In the genomic region with DNA sequence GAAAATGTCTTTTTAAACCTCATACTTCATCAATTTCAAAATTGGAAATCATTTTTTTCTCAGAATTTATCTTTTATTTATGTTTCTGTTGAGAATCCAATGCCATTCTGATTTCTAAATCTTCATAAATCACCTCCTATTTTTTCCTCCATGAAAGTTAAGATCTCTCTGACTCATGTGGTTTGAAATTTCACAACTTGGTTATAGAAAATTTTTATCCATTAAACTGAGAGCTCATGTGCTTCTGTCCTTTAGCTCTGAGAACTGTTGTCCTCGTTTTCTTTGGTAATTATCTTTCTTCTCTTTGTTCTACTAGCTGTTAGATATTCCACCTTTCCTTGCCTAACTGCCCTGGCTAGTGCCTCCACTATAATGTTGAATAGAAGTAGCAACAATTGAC, we compare ENCODE assay signal across 1 cellular context.
TF ChIP-seq lines count a peak whose summit lies in the region.

No MANE protein-coding gene starts in this region.

TF ChIP-seq in GM12878, 131 proteins besides CTCF, POLR2A, EP300 and RAD21 (continued from another document):
- TF ChIP-seq, protein P1, sequence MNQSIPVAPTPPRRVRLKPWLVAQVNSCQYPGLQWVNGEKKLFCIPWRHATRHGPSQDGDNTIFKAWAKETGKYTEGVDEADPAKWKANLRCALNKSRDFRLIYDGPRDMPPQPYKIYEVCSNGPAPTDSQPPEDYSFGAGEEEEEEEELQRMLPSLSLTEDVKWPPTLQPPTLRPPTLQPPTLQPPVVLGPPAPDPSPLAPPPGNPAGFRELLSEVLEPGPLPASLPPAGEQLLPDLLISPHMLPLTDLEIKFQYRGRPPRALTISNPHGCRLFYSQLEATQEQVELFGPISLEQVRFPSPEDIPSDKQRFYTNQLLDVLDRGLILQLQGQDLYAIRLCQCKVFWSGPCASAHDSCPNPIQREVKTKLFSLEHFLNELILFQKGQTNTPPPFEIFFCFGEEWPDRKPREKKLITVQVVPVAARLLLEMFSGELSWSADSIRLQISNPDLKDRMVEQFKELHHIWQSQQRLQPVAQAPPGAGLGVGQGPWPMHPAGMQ (IDR thresholded peaks at IDR 0.05; ENCODE audit: borderline replicate concordance) = no peak
- TF ChIP-seq CHD1 (IDR thresholded peaks at IDR 0.05; ENCODE audit: low read depth, low read length) (no peak), MTA3 (IDR thresholded peaks at IDR 0.05; ENCODE audit: borderline replicate concordance, low read length) (no peak), KLF5 (IDR thresholded peaks at IDR 0.05; ENCODE audit: partially characterized antibody) (no peak), SP1 (IDR thresholded peaks at IDR 0.05; ENCODE audit: low read depth, low read length) (no peak), NRF1 (conservative IDR thresholded peaks at IDR 0.05; ENCODE audit: low read depth, low read length) (no peak), CHD4 (IDR thresholded peaks at IDR 0.05) (no peak), CREB1 (IDR thresholded peaks at IDR 0.05; ENCODE audit: low read depth) (no peak), ZZZ3 (IDR thresholded peaks at IDR 0.05; ENCODE audit: control insufficient read depth, insufficient read length, low read depth) (no peak)
- TF ChIP-seq, protein P2, sequence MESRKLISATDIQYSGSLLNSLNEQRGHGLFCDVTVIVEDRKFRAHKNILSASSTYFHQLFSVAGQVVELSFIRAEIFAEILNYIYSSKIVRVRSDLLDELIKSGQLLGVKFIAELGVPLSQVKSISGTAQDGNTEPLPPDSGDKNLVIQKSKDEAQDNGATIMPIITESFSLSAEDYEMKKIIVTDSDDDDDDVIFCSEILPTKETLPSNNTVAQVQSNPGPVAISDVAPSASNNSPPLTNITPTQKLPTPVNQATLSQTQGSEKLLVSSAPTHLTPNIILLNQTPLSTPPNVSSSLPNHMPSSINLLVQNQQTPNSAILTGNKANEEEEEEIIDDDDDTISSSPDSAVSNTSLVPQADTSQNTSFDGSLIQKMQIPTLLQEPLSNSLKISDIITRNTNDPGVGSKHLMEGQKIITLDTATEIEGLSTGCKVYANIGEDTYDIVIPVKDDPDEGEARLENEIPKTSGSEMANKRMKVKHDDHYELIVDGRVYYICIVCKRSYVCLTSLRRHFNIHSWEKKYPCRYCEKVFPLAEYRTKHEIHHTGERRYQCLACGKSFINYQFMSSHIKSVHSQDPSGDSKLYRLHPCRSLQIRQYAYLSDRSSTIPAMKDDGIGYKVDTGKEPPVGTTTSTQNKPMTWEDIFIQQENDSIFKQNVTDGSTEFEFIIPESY (IDR thresholded peaks at IDR 0.05) = no peak
